Comparison of ENCODE assay signal across 9 cellular contexts in the genomic region with DNA sequence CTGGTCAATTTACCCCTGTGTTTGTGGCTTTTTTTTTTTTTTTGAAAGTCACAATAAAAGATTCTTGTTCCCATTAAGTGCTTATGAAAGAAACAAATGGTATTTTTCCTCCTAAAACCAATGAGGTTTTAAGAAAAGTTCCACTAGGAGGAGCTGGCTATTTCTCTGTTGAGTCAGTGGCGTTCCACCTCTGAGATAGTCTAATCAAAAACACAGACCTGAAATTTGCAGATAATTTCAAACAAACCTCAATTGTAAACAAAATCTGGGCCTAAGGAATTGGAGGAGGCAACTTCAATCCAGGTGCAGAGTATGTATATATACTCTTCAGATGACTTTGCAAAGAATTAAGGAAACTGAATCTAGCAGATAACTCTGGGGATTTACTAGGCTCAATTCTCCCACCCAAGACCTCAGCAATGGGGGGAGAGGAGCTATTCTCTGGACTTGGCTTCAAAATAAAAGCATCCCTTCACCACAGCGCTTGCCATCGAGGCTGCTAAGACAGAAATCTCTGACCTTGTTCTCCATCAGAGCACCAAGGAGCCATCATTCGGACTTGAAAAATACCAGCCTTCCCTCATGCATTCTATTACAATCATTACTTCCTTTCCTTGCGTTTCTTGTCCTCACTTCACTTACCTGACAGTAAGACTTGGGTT. TPM values are rescaled to one million over a fixed set of nuclear protein-coding genes. Genes with fewer than 3 reads are reported as not detected.
A peak's percentile ranks its signal among the peaks of the same experiment; 100 is the strongest.
DNase-seq lines count a peak whose midpoint lies in the region; ATAC-seq and TF ChIP-seq lines count a peak whose summit lies in the region.
"Had no signal": no experiment of that assay in that cellular context is flagged by ENCODE, and none has a peak within 500 bp of the region (broad histone marks: within the 10 kb centered on the region; RNA-seq: fewer than 3 reads in every experiment).

No MANE protein-coding gene starts in this region.

- H3K9me3 ChIP-seq in DND-41 (ENCODE audit: insufficient read depth, low read length, severe bottlenecking) (no peaks in the 10 kb centered on the region), MM.1S (replicated peaks; ENCODE audit: insufficient read depth, low read length) (no peaks in the 10 kb centered on the region), T-helper 17 cell (ENCODE audit: control insufficient read depth, low read length, poor library complexity, severe bottlenecking) (no peaks in the 10 kb centered on the region)

- H3K4me1 ChIP-seq in DND-41 (ENCODE audit: insufficient read depth, low read length) (no peaks in the 10 kb centered on the region), MM.1S (ENCODE audit: low read length) (no peaks in the 10 kb centered on the region)

- no peaks in the 10 kb centered on the region for H3F3A ChIP-seq in MM.1S (ENCODE audit: insufficient read depth, low read length)

- H3K36me3 Mint-ChIP-seq in chondrocyte (ENCODE audit: low read depth) (no peaks in the 10 kb centered on the region), nephron (ENCODE audit: low read depth) (no peaks in the 10 kb centered on the region), T-helper 17 cell (ENCODE audit: low read depth) (no peaks in the 10 kb centered on the region)

- H3K9me2 ChIP-seq in MM.1S (replicated peaks; ENCODE audit: insufficient read depth, low read length): no peaks in the 10 kb centered on the region

- no peaks in the 10 kb centered on the region for H3K79me2 ChIP-seq in DND-41 (ENCODE audit: insufficient read depth, low read length)
- 0 out of 2 replicates have a peak, but pooled peaks cover 8% of the 10 kb centered on the region for H3K79me2 ChIP-seq in MM.1S (ENCODE audit: low read length)

- no peak overlapping the region for H2AFZ ChIP-seq in DND-41 (ENCODE audit: low read depth, low read length)
- H2AFZ ChIP-seq in MM.1S (ENCODE audit: low read length): no peak overlapping the region

- no peak overlapping the region for H3K27ac ChIP-seq in DND-41 (ENCODE audit: low read length)
- H3K27ac ChIP-seq in MM.1S (ENCODE audit: low read length): no peak overlapping the region

- peaks cover 16% of the 10 kb centered on the region for H3K4me1 Mint-ChIP-seq in chondrocyte (ENCODE audit: low read depth)
- H3K4me1 Mint-ChIP-seq in nephron: peaks cover 35% of the 10 kb centered on the region
- H3K4me1 Mint-ChIP-seq in T-helper 17 cell: peaks cover 9% of the 10 kb centered on the region

- no peaks in the 10 kb centered on the region for H3K27me3 ChIP-seq in DND-41 (ENCODE audit: insufficient read depth, low read length, poor library complexity)
- no peaks in the 10 kb centered on the region for H3K27me3 ChIP-seq in MM.1S (replicated peaks; ENCODE audit: insufficient read depth, low read length)

- no peak overlapping the region for H3K4me3 Mint-ChIP-seq in chondrocyte (ENCODE audit: unreplicated experiment)
- no peak overlapping the region for H3K4me3 Mint-ChIP-seq in nephron
- H3K4me3 Mint-ChIP-seq in T-helper 17 cell: no peak overlapping the region
- H3K4me3 Mint-ChIP-seq: activated naive CD4-positive, alpha-beta T cell treated with anti-CD3 and anti-CD28 coated beads for 36 hours had no signal

- H4K20me1 ChIP-seq in DND-41 (ENCODE audit: insufficient read depth, low read length) (peaks cover 15% of the 10 kb centered on the region; the same call in 1 of the 2 replicates), MM.1S (ENCODE audit: insufficient read depth, low read length) (no peaks in the 10 kb centered on the region)

- H3K4me2 ChIP-seq in DND-41 (ENCODE audit: insufficient read depth, low read length): no peak overlapping the region
- no peak overlapping the region for H3K4me2 ChIP-seq in MM.1S (ENCODE audit: low read depth, low read length)

- no peaks in the 10 kb centered on the region for H3K36me3 ChIP-seq in DND-41 (ENCODE audit: insufficient read depth, low read length)
- H3K36me3 ChIP-seq in MM.1S (replicated peaks; ENCODE audit: insufficient read depth, low read length): no peaks in the 10 kb centered on the region

- DNase-seq in DND-41 (no peak), MM.1S (no peak), chondrocyte (ENCODE audit: low spot score) (no peak), T-helper 17 cell (no peak), NCI-H2227 (lab: John Stamatoyannopoulos, UW; ENCODE audit: unreplicated experiment) (no peak), 8988T (no peak)
- DNase-seq: activated naive CD4-positive, alpha-beta T cell treated with anti-CD3 and anti-CD28 coated beads for 36 hours had no signal

- H3K4me3 ChIP-seq in DND-41 (ENCODE audit: low read depth in 1 of 2, low read length in 2 of 2) (no peak overlapping the region), MM.1S (ENCODE audit: low read length) (no peak overlapping the region)

- H3K27ac Mint-ChIP-seq in chondrocyte (ENCODE audit: unreplicated experiment) (no peak overlapping the region), nephron (peak overlapping the region; percentile 55 to 66 (median 58)), T-helper 17 cell (no peak overlapping the region)
- H3K27ac Mint-ChIP-seq: activated naive CD4-positive, alpha-beta T cell treated with anti-CD3 and anti-CD28 coated beads for 36 hours had no signal

- peak; percentile 10 for TF ChIP-seq CTCF in DND-41 (IDR thresholded peaks at IDR 0.05; ENCODE audit: borderline replicate concordance, extremely low read depth, low read length, poor library complexity, severe bottlenecking)
- TF ChIP-seq CTCF in MM.1S (IDR thresholded peaks at IDR 0.05; ENCODE audit: low read length): peak; percentile 16; the same call in 1 of the 2 replicates
- TF ChIP-seq CTCF in chondrocyte (IDR thresholded peaks at IDR 0.05): peak; percentile 79
- peak; percentile 42 to 57 (median 42) for TF ChIP-seq CTCF in nephron (IDR thresholded peaks at IDR 0.05; ENCODE audit: unreplicated experiment in 3 of 3)

- H3K9ac ChIP-seq in DND-41 (ENCODE audit: low read depth, low read length) (no peak overlapping the region), MM.1S (ENCODE audit: low read length) (no peak overlapping the region)

- ATAC-seq in DND-41 (ENCODE audit: insufficient read depth, low read depth): no peak
- ATAC-seq in T-helper 17 cell: no peak
- no peak for ATAC-seq in HG02852 (IDR thresholded peaks at IDR 0.05; ENCODE audit: unreplicated experiment)

- H3K9me3 Mint-ChIP-seq in chondrocyte (ENCODE audit: low read depth) (no peaks in the 10 kb centered on the region), nephron (no peaks in the 10 kb centered on the region)
- H3K9me3 Mint-ChIP-seq: activated naive CD4-positive, alpha-beta T cell treated with anti-CD3 and anti-CD28 coated beads for 36 hours had no signal

- H3K27me3 Mint-ChIP-seq in chondrocyte (ENCODE audit: low read depth): no peaks in the 10 kb centered on the region
- no peaks in the 10 kb centered on the region for H3K27me3 Mint-ChIP-seq in nephron (ENCODE audit: low read depth)
- no peaks in the 10 kb centered on the region for H3K27me3 Mint-ChIP-seq in T-helper 17 cell

RNA-seq across cellular contexts. Expression of a gene that starts 52.4 kb away (rescaled TPM):
- 9.3 to 14.7 TPM (median 10.3 TPM) in 3 replicates for total RNA-seq in chondrocyte
- total RNA-seq in T-helper 17 cell: 1 to 10 TPM; 3.7 to 3.9 TPM

Comparison
In these comparisons a context has a peak if more than half of its experiments do, and no peak if none do; other contexts are left out.
1. CTCF ChIP-seq: peak in every context shown above with its lines; median percentile 79 in chondrocyte; 42 in nephron; 16 in MM.1S; 10 in DND-41.
2. H3K27ac Mint-ChIP-seq: peak in nephron (3 of 3); none in chondrocyte (single experiment) and T-helper 17 cell (single experiment).